ENCODE assay signal across 17 cellular contexts in the genomic region with DNA sequence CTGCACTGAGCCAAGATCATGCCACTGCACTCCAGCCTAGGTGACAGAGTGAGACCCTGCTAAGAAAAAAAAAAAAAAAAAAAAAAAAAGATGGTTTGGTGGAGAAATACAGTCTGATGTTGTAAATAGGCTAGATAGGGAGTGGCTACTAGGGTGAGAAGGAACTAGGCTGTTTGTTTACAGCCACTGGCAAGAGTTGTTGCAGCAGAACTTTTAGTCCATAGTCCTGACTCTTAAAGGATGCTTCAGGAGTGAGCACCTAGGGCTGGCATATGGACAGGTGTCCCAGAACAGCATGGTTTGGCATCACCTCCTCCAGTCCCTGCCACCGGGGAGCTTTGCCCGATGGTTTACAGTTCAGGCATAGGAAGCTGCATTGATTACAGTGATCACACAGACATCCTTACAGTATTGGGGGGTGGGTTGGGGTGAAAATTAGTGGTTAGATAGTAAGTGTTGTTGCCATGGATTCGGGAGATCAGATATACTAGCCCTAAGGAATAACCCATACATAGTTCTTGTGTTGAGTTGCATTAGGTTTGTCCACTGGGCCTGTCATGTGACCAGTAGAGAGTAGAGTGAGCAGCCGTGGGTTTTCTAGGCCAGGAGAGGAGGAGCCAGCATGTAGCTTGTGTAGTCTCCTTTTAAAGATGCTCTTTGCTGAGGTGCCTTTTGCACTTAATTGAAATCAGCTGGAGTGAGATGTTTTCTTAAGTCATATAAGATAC. TPM values are rescaled to one million over a fixed set of nuclear protein-coding genes. Genes with fewer than 3 reads are reported as not detected.
DNase-seq lines count a peak whose midpoint lies in the region; ATAC-seq, FAIRE-seq and TF ChIP-seq lines count a peak whose summit lies in the region.
"Had no signal": no experiment of that assay in that cellular context is flagged by ENCODE, and none has a peak within 500 bp of the region (broad histone marks: within the 10 kb centered on the region; RNA-seq: fewer than 3 reads in every experiment).

No MANE protein-coding gene starts in this region.

- H4K20me1 ChIP-seq in GM12878 (ENCODE audit: control insufficient read depth, insufficient read depth): peaks cover 3% of the 10 kb centered on the region; the same call in 1 of the 2 replicates

- intact Hi-C loops in GM12878 (cut with micrococcal nuclease; ENCODE audit: unreplicated experiment): no loop called here

- H3K27ac Mint-ChIP-seq in stimulated activated naive B cell treated with anti-CD40 and anti-IgM and Interleukin-4, amounts not matched to agents 10 μg/mL and 1 μg/mL and 100 μg/mL, for 72 hours: peak overlapping the region; percentile 43
- no peak overlapping the region for H3K27ac Mint-ChIP-seq in progenitor cell of endocrine pancreas

- no peak overlapping the region for H3K9ac ChIP-seq in GM12878 (ENCODE audit: control insufficient read depth, insufficient read depth, low read length)

- H3K4me3 ChIP-seq in GM12878: no peak overlapping the region

- TF ChIP-seq EP300 in GM12878 (IDR thresholded peaks at IDR 0.05; ENCODE audit: borderline replicate concordance in 1 of 2, control insufficient read depth in 1 of 2, low read depth in 2 of 2, low read length in 2 of 2): no peak

- H3K4me3 Mint-ChIP-seq in stimulated activated naive B cell treated with anti-CD40 and anti-IgM and Interleukin-4, amounts not matched to agents 10 μg/mL and 1 μg/mL and 100 μg/mL, for 72 hours: no peak overlapping the region
- no peak overlapping the region for H3K4me3 Mint-ChIP-seq in progenitor cell of endocrine pancreas (ENCODE audit: low read depth)

- no peak overlapping the region for H3K4me2 ChIP-seq in GM12878 (ENCODE audit: control insufficient read depth, insufficient read depth)

- FAIRE-seq in GM12878 (lab: Jason Lieb, UNC): no peak
- FAIRE-seq: G401.6 had no signal

- TF ChIP-seq RAD21 in GM12878 (IDR thresholded peaks at IDR 0.05; ENCODE audit: insufficient read depth, low read depth, low read length): no peak

- no peak overlapping the region for H2AFZ ChIP-seq in GM12878 (ENCODE audit: control insufficient read depth, low read depth, low read length)

- SMC1A ChIA-PET in GM12878 (lab: Charles Lee; ENCODE audit: uncharacterized antibody, unreplicated experiment): interaction anchor here (0.9 to 1.6 kb wide), 2 partner anchors 8 to 15 kb away, joined by 3 to 6 read pairs; no protein-coding TSS in a partner anchor

- no peaks in the 10 kb centered on the region for H3K9me3 ChIP-seq in GM12878 (replicated peaks; ENCODE audit: control insufficient read depth, insufficient read depth, low read length)

- no peaks in the 10 kb centered on the region for H3K9me3 Mint-ChIP-seq in stimulated activated naive B cell treated with anti-CD40 and anti-IgM and Interleukin-4, amounts not matched to agents 10 μg/mL and 1 μg/mL and 100 μg/mL, for 72 hours
- no peaks in the 10 kb centered on the region for H3K9me3 Mint-ChIP-seq in progenitor cell of endocrine pancreas (ENCODE audit: low read depth)
- H3K9me3 Mint-ChIP-seq: CD8-positive, alpha-beta memory T cell had no signal

- ATAC-seq in GM12878: no peak
- ATAC-seq in stimulated activated naive B cell treated with anti-CD40 and anti-IgM and Interleukin-4, amounts not matched to agents 10 μg/mL and 1 μg/mL and 100 μg/mL, for 72 hours (replicated peaks): no peak

- H3K79me2 ChIP-seq in GM12878 (ENCODE audit: control insufficient read depth, insufficient read depth, low read length): no peaks in the 10 kb centered on the region

- H3K27ac ChIP-seq in GM12878 (ENCODE audit: control insufficient read depth, insufficient read depth): no peak overlapping the region

- peaks cover 4 to 8% of the 10 kb centered on the region in 2 donors for H3K4me1 Mint-ChIP-seq in stimulated activated naive B cell treated with anti-CD40 and anti-IgM and Interleukin-4, amounts not matched to agents 10 μg/mL and 1 μg/mL and 100 μg/mL, for 72 hours
- H3K4me1 Mint-ChIP-seq in progenitor cell of endocrine pancreas (ENCODE audit: low read depth): peaks cover 6% of the 10 kb centered on the region

- TF ChIP-seq CTCF in GM12878 (IDR thresholded peaks at IDR 0.05 in 2 of 3, conservative IDR thresholded peaks at IDR 0.05 in 1 of 3; ENCODE audit: control insufficient read depth in 2 of 3, extremely low read depth in 1 of 3, insufficient read depth in 1 of 3, low read depth in 3 of 3, low read length in 3 of 3) (no peak), progenitor cell of endocrine pancreas (IDR thresholded peaks at IDR 0.05; ENCODE audit: unreplicated experiment) (no peak)

- TSS peak; percentile 45 for BruUV-seq in GM12878 (replicated peaks; lab: Mats Ljungman, UMichigan)

- peaks cover 9 to 16% of the 10 kb centered on the region in 2 experiments; a peak in 3 of 4 replicates for H3K36me3 ChIP-seq in GM12878 (ENCODE audit: control insufficient read depth in 2 of 2, insufficient read depth in 2 of 2, low read length in 1 of 2)

- H3K36me3 Mint-ChIP-seq in stimulated activated naive B cell treated with anti-CD40 and anti-IgM and Interleukin-4, amounts not matched to agents 10 μg/mL and 1 μg/mL and 100 μg/mL, for 72 hours: peaks cover 26 to 46% of the 10 kb centered on the region in 2 donors
- H3K36me3 Mint-ChIP-seq in progenitor cell of endocrine pancreas (ENCODE audit: insufficient read depth): peaks cover 14% of the 10 kb centered on the region

- peak; percentile 12 for DNase-seq in NCI-H2227 (lab: John Stamatoyannopoulos, UW; ENCODE audit: unreplicated experiment)
- DNase-seq in NCI-H2227 treated with DMSO at 0.1 percent for 48 hours (lab: John Stamatoyannopoulos, UW): no peak
- no peak for DNase-seq in GM12878 (ENCODE audit: low read depth, low spot score)
- DNase-seq in islet precursor cell: peak; percentile 41
- DNase-seq in stimulated activated naive B cell treated with anti-CD40 and anti-IgM and Interleukin-4, amounts not matched to agents 10 μg/mL and 1 μg/mL and 100 μg/mL, for 72 hours: no peak
- DNase-seq in NCI-H524 (lab: John Stamatoyannopoulos, UW): no peak
- DNase-seq in progenitor cell of endocrine pancreas (ENCODE audit: low spot score, unreplicated experiment): no peak
- DNase-seq in NCI-H146 treated with DMSO at 0.1 percent for 48 hours (lab: John Stamatoyannopoulos, UW; ENCODE audit: unreplicated experiment): no peak
- DNase-seq: 8988T; CD8-positive, alpha-beta memory T cell; H7; NCI-H2081; NCI-H69; stimulated activated CD4-positive, alpha-beta T cell treated with anti-CD3 and anti-CD28 coated beads, Interleukin-1b, Interleukin-23, amount 100 ng/mL, for 48 hours; stimulated activated CD8-positive, alpha-beta memory T cell treated with anti-CD3 and anti-CD28 coated beads, Interleukin-4, amount 100 ng/mL, for 48 hours; SW 1271 had no signal

- H3K27me3 ChIP-seq in GM12878 (replicated peaks in 1 of 2; ENCODE audit: control insufficient read depth in 2 of 2, insufficient read depth in 2 of 2, low read length in 1 of 2): no peaks in the 10 kb centered on the region

- in situ Hi-C loops in GM12878 (cut with MboI): no loop called here

- H3K4me1 ChIP-seq in GM12878 (ENCODE audit: control insufficient read depth, insufficient read depth, low read length): peaks cover 4% of the 10 kb centered on the region; the same call in 1 of the 2 replicates

- RAD21 ChIA-PET in GM12878 (lab: Charles Lee; ENCODE audit: unreplicated experiment): interaction anchor here (0.6 to 0.7 kb wide), 2 partner anchors 12 to 264 kb away, joined by 3 read pairs; no protein-coding TSS in a partner anchor

- 100% methylated on average over 4 of the region's 4 CpGs for WGBS in GM12878 (ENCODE audit: insufficient coverage, insufficient replicate concordance, low lambda C conversion rate, missing lambda C conversion rate)

- POLR2A ChIA-PET in GM12878 (lab: Charles Lee): no interaction called here

- H3K27me3 Mint-ChIP-seq in stimulated activated naive B cell treated with anti-CD40 and anti-IgM and Interleukin-4, amounts not matched to agents 10 μg/mL and 1 μg/mL and 100 μg/mL, for 72 hours: no peaks in the 10 kb centered on the region
- H3K27me3 Mint-ChIP-seq in progenitor cell of endocrine pancreas: no peaks in the 10 kb centered on the region
- H3K27me3 Mint-ChIP-seq: CD8-positive, alpha-beta memory T cell had no signal

- TF ChIP-seq POLR2A in GM12878 (IDR thresholded peaks at IDR 0.05; ENCODE audit: low read depth, low read length): no peak

- CTCF ChIA-PET in GM12878 (lab: Yijun Ruan, JAX): interaction anchor here (2.2 kb wide), 1 partner anchor 15 kb away, joined by 7 read pairs; no protein-coding TSS in a partner anchor

TF ChIP-seq in GM12878, 131 proteins besides CTCF, POLR2A, EP300 and RAD21 (continues in another document):
- TF ChIP-seq MYC (IDR thresholded peaks at IDR 0.05; ENCODE audit: insufficient read depth, insufficient read length, insufficient replicate concordance, low read length, severe bottlenecking) (no peak), YBX1 (IDR thresholded peaks at IDR 0.05) (no peak)
- TF ChIP-seq, protein P1, sequence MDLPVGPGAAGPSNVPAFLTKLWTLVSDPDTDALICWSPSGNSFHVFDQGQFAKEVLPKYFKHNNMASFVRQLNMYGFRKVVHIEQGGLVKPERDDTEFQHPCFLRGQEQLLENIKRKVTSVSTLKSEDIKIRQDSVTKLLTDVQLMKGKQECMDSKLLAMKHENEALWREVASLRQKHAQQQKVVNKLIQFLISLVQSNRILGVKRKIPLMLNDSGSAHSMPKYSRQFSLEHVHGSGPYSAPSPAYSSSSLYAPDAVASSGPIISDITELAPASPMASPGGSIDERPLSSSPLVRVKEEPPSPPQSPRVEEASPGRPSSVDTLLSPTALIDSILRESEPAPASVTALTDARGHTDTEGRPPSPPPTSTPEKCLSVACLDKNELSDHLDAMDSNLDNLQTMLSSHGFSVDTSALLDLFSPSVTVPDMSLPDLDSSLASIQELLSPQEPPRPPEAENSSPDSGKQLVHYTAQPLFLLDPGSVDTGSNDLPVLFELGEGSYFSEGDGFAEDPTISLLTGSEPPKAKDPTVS (IDR thresholded peaks at IDR 0.05; ENCODE audit: low read depth, low read length): no peak

RNA-seq across cellular contexts. Expression of a gene that starts 35.9 kb away (rescaled TPM):
- 28.5 and 30.5 TPM in 2 replicates for total RNA-seq in GM12878 (2013; cell fraction: nucleolus; rRNA removed)
- total RNA-seq in GM12878 (2014; rRNA removed): 8.2 and 9.4 TPM in 2 replicates
- total RNA-seq in GM12878 (2014; rRNA removed; fragmentation: Illumina TruSeq; extraction: Trizol): 11.8 and 11.9 TPM in 2 replicates
- total RNA-seq in GM12878 (2021): 8.2 and 8.4 TPM in 2 replicates
- 6.2 TPM for polyA plus RNA-seq in GM12878 (2011; ENCODE audit: low read depth)
- 8.9 and 10.7 TPM in 2 replicates for polyA plus RNA-seq in GM12878 (2011; rRNA removed)
- polyA plus RNA-seq in GM12878 (2011; cell fraction: cytosol; rRNA removed): 3.8 and 5.2 TPM in 2 replicates
- 4.4 and 5.0 TPM in 2 replicates for polyA plus RNA-seq in GM12878 (2011; cell fraction: nucleus; rRNA removed)
- 7.1 and 8.8 TPM in 2 replicates for polyA plus RNA-seq in GM12878 (2012)
- polyA plus RNA-seq in GM12878 (2014; fragmentation: Illumina TruSeq; extraction: Trizol): 8.1 and 10.1 TPM in 2 replicates
- 1 to 10 TPM; 2.2 to 2.8 TPM for polyA plus RNA-seq in GM12878 (2014; fragmentation: Nextera tagmentation; extraction: Ambion mirVana)
- polyA plus RNA-seq in GM12878 (2014; rRNA removed): 4.4 and 4.5 TPM in 2 replicates
- polyA plus RNA-seq in GM12878 (2016; fragmentation: Nextera tagmentation; extraction: Ambion mirVana): 1 to 10 TPM; 1.7 to 4.4 TPM
- 15.9 and 20.8 TPM in 2 replicates for polyA minus RNA-seq in GM12878 (2011; rRNA and poly(A)+ RNA removed)
- polyA minus RNA-seq in GM12878 (2011; cell fraction: cytosol; rRNA and poly(A)+ RNA removed): 7.4 and 7.6 TPM in 2 replicates
- polyA minus RNA-seq in GM12878 (2011; cell fraction: nucleus; rRNA and poly(A)+ RNA removed): 5.9 and 7.7 TPM in 2 replicates
- 27.5 and 31.1 TPM in 2 replicates for total RNA-seq in progenitor cell of endocrine pancreas

Comparison
In these comparisons a context has a peak if more than half of its experiments do, and no peak if none do; other contexts are left out.
1. DNase-seq: peak in NCI-H2227 (single experiment) and islet precursor cell (single experiment); none in NCI-H2227 treated with DMSO at 0.1 percent for 48 hours (single experiment), GM12878 (single experiment), stimulated activated naive B cell treated with anti-CD40 and anti-IgM and Interleukin-4, amounts not matched to agents 10 μg/mL and 1 μg/mL and 100 μg/mL, for 72 hours (single experiment), NCI-H524 (0 of 2), progenitor cell of endocrine pancreas (single experiment) and NCI-H146 treated with DMSO at 0.1 percent for 48 hours (single experiment).